ENCODE assay signal across 1 cellular context in the genomic region with DNA sequence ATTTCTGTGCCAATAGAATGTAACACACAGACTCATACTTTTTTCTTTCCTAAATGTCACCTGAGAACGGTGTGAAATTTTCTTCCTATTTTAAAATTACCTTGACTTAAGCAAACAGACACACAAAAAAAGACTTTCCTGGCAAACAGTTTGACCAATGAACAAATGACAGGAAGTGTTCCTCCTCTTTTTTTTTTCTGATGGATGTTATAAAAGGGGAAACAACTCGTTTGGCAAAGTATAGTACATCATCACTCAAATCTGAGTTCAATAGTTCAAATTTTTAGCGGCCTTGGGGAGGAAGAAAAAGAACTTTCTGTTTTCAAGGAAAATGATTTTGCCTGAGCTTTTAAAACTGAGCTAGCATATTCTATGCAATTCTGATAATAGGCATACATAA.
TF ChIP-seq lines count a peak whose summit lies in the region.

No MANE protein-coding gene starts in this region.

TF ChIP-seq in SK-N-SH, 30 proteins besides CTCF, POLR2A, EP300 and RAD21:
- TF ChIP-seq RCOR1 (IDR thresholded peaks at IDR 0.05; ENCODE audit: low read length) = no peak
- TF ChIP-seq, protein P1, sequence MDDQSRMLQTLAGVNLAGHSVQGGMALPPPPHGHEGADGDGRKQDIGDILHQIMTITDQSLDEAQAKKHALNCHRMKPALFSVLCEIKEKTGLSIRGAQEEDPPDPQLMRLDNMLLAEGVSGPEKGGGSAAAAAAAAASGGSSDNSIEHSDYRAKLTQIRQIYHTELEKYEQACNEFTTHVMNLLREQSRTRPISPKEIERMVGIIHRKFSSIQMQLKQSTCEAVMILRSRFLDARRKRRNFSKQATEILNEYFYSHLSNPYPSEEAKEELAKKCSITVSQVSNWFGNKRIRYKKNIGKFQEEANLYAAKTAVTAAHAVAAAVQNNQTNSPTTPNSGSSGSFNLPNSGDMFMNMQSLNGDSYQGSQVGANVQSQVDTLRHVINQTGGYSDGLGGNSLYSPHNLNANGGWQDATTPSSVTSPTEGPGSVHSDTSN (IDR thresholded peaks at IDR 0.05) = peak; percentile 42
- TF ChIP-seq RXRA (IDR thresholded peaks at IDR 0.05; ENCODE audit: borderline replicate concordance, low read depth) = peak; percentile 51; the same call in 1 of the 2 replicates
- 0 out of 2 replicates have a peak, but pooled peaks have one; percentile 9 for TF ChIP-seq NFIC (IDR thresholded peaks at IDR 0.05; ENCODE audit: borderline replicate concordance)
